Comparison of ENCODE assay signal across 21 cellular contexts in the genomic region with DNA sequence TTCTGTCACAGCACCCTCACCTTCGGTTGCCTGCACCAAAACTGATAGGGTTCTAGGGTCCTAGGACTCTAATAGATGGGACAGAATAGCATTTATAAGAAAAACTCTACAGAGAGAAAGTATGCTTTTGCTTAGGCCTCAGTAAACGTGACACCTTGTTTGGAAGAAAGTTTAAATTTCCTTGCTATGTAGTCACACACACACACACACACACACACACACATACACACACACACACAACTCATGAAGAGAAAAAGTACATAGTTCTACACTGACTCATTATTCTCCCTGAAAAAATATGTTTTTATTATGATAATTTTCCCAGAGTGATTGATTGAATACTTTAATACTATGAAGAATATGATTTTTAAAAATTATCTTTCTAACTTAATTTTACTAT.
DNase-seq lines count a peak whose midpoint lies in the region; ATAC-seq and TF ChIP-seq lines count a peak whose summit lies in the region.
"Had no signal": no experiment of that assay in that cellular context is flagged by ENCODE, and none has a peak within 500 bp of the region (broad histone marks: within the 10 kb centered on the region; RNA-seq: fewer than 3 reads in every experiment).

No MANE protein-coding gene starts in this region.

- H3K4me1 ChIP-seq in mammary epithelial cell (ENCODE audit: insufficient read depth, low read length): no peaks in the 10 kb centered on the region
- peaks cover 2% of the 10 kb centered on the region for H3K4me1 ChIP-seq in hepatocyte (ENCODE audit: insufficient read depth)
- H3K4me1 ChIP-seq: SJCRH30 had no signal

- H3K27ac ChIP-seq in mammary epithelial cell (ENCODE audit: insufficient read depth, low read depth, low read length): no peak overlapping the region
- H3K27ac ChIP-seq in hepatocyte: no peak overlapping the region
- H3K27ac ChIP-seq: 22Rv1, C4-2B, SJCRH30 had no signal

- dilution Hi-C loops in mammary epithelial cell (cut with HindIII; ENCODE audit: low sequenced_read_pairs): no loop called here

- no peaks in the 10 kb centered on the region for H3K36me3 Mint-ChIP-seq in MCF 10A (ENCODE audit: insufficient read depth, unreplicated experiment)
- H3K36me3 Mint-ChIP-seq in chondrocyte (ENCODE audit: low read depth): no peaks in the 10 kb centered on the region
- no peaks in the 10 kb centered on the region for H3K36me3 Mint-ChIP-seq in activated T-helper 1 cell treated with anti-CD3 and anti-CD28 coated beads, Interleukin-12 subunit alpha, Interleukin-12 subunit beta, Interleukin-2, Interleukin-4 antibody, amounts not matched to agents 30 ng/mL and 10 ng/mL and 1 ng/mL, durations not matched to agents 14 hours and 24 hours and 36 hours (ENCODE audit: low read depth)

- in situ Hi-C loops in mammary epithelial cell (cut with MboI; ENCODE audit: low sequenced_read_pairs in 2 of 2): no loop called here

- H3K27me3 ChIP-seq in mammary epithelial cell (ENCODE audit: insufficient read depth, low read length) (no peaks in the 10 kb centered on the region), hepatocyte (no peaks in the 10 kb centered on the region)
- H3K27me3 ChIP-seq: MG63, SJCRH30 had no signal

- no peaks in the 10 kb centered on the region for H3K79me2 ChIP-seq in mammary epithelial cell (ENCODE audit: insufficient read depth, low read length)
- H3K79me2 ChIP-seq in hepatocyte: no peaks in the 10 kb centered on the region

- H3K27me3 Mint-ChIP-seq in MCF 10A (ENCODE audit: insufficient read depth, unreplicated experiment) (no peaks in the 10 kb centered on the region), chondrocyte (ENCODE audit: low read depth) (no peaks in the 10 kb centered on the region)
- no peaks in the 10 kb centered on the region for H3K27me3 Mint-ChIP-seq in activated T-helper 1 cell treated with anti-CD3 and anti-CD28 coated beads, Interleukin-12 subunit alpha, Interleukin-12 subunit beta, Interleukin-2, Interleukin-4 antibody, amounts not matched to agents 30 ng/mL and 10 ng/mL and 1 ng/mL, durations not matched to agents 14 hours and 24 hours and 36 hours (ENCODE audit: insufficient read depth)

- no peaks in the 10 kb centered on the region for H3K9me3 ChIP-seq in mammary epithelial cell (replicated peaks; ENCODE audit: insufficient read depth, low read length)
- no peaks in the 10 kb centered on the region for H3K9me3 ChIP-seq in hepatocyte (ENCODE audit: low read depth)
- H3K9me3 ChIP-seq: MG63, SJCRH30 had no signal

- H4K20me1 ChIP-seq in mammary epithelial cell (ENCODE audit: insufficient read depth, low read length): no peaks in the 10 kb centered on the region
- H4K20me1 ChIP-seq in hepatocyte (ENCODE audit: insufficient read depth, poor library complexity, severe bottlenecking): no peaks in the 10 kb centered on the region

- WGBS in mammary epithelial cell (ENCODE audit: low coverage, missing lambda C conversion rate): 43% methylated on average over 2 of the region's 2 CpGs
- WGBS in hepatocyte (ENCODE audit: low lambda C conversion rate, missing lambda C conversion rate): 91% methylated on average over 2 of the region's 2 CpGs

- no peak overlapping the region for H3K9ac ChIP-seq in mammary epithelial cell (ENCODE audit: insufficient read depth, low read length)

- no peaks in the 10 kb centered on the region for H3K9me2 ChIP-seq in hepatocyte (replicated peaks; ENCODE audit: insufficient read depth)

- no peak for ATAC-seq in HG03439 (IDR thresholded peaks at IDR 0.05; ENCODE audit: unreplicated experiment)

- intact Hi-C loops in mammary epithelial cell (cut with micrococcal nuclease) (no loop called here), MCF 10A (cut with micrococcal nuclease) (no loop called here)
- intact Hi-C loops in activated T-helper 1 cell treated with anti-CD3 and anti-CD28 coated beads, Interleukin-12 subunit alpha, Interleukin-12 subunit beta, Interleukin-2, Interleukin-4 antibody, amounts not matched to agents 30 ng/mL and 10 ng/mL and 1 ng/mL, durations not matched to agents 14 hours and 24 hours and 36 hours (cut with micrococcal nuclease): no loop called here

- H3K4me2 ChIP-seq in mammary epithelial cell (ENCODE audit: insufficient read depth, low read depth, low read length): no peak overlapping the region
- H3K4me2 ChIP-seq in hepatocyte: no peak overlapping the region

- DNase-seq in mammary epithelial cell (peak; percentile 12), MCF 10A (ENCODE audit: unreplicated experiment) (no peak), chondrocyte (ENCODE audit: low spot score) (no peak), fibroblast of pulmonary artery (ENCODE audit: low read depth) (peak; percentile 4), hepatocyte (ENCODE audit: low spot score) (no peak)
- DNase-seq in activated T-helper 1 cell treated with anti-CD3 and anti-CD28 coated beads, Interleukin-12 subunit alpha, Interleukin-12 subunit beta, Interleukin-2, Interleukin-4 antibody, amounts not matched to agents 30 ng/mL and 10 ng/mL and 1 ng/mL, durations not matched to agents 14 hours and 24 hours and 36 hours (ENCODE audit: low spot score): no peak
- no peak for DNase-seq in stimulated activated CD4-positive, alpha-beta T cell treated with anti-CD3 and anti-CD28 coated beads, Interleukin-2, amount 100 ng/mL, for 24 hours
- DNase-seq: ACHN, AML-193, DMS53, Karpas-422, MG63, NCI-H1417, NCI-H187, NCI-H446 treated with DMSO at 0.1 percent for 48 hours, NCI-H526 treated with DMSO at 0.1 percent for 48 hours, OCI-M1, SJCRH30 had no signal

- TF ChIP-seq CTCF in mammary epithelial cell (conservative IDR thresholded peaks at IDR 0.05 in 1 of 2, IDR thresholded peaks at IDR 0.05 in 1 of 2; ENCODE audit: extremely low read depth in 1 of 2, insufficient read depth in 1 of 2, low read depth in 1 of 2, low read length in 2 of 2): no peak
- no peak for TF ChIP-seq CTCF in MCF 10A (IDR thresholded peaks at IDR 0.05; ENCODE audit: unreplicated experiment)
- TF ChIP-seq CTCF in chondrocyte (IDR thresholded peaks at IDR 0.05): no peak
- TF ChIP-seq CTCF in fibroblast of pulmonary artery (IDR thresholded peaks at IDR 0.05; ENCODE audit: low read length, missing control alignments): no peak
- TF ChIP-seq CTCF in hepatocyte (IDR thresholded peaks at IDR 0.05; ENCODE audit: poor library complexity): no peak

- H3K4me1 Mint-ChIP-seq in MCF 10A (ENCODE audit: insufficient read depth, unreplicated experiment) (no peaks in the 10 kb centered on the region), chondrocyte (ENCODE audit: low read depth) (peaks cover 32% of the 10 kb centered on the region)
- peaks cover 4% of the 10 kb centered on the region for H3K4me1 Mint-ChIP-seq in activated T-helper 1 cell treated with anti-CD3 and anti-CD28 coated beads, Interleukin-12 subunit alpha, Interleukin-12 subunit beta, Interleukin-2, Interleukin-4 antibody, amounts not matched to agents 30 ng/mL and 10 ng/mL and 1 ng/mL, durations not matched to agents 14 hours and 24 hours and 36 hours (ENCODE audit: low read depth)

- H2AFZ ChIP-seq in mammary epithelial cell (ENCODE audit: low read depth, low read length): no peak overlapping the region
- no peak overlapping the region for H2AFZ ChIP-seq in hepatocyte

- H3K27ac Mint-ChIP-seq in MCF 10A (ENCODE audit: low read depth, unreplicated experiment) (no peak overlapping the region), chondrocyte (ENCODE audit: unreplicated experiment) (peak overlapping the region; percentile 79)
- H3K27ac Mint-ChIP-seq in activated T-helper 1 cell treated with anti-CD3 and anti-CD28 coated beads, Interleukin-12 subunit alpha, Interleukin-12 subunit beta, Interleukin-2, Interleukin-4 antibody, amounts not matched to agents 30 ng/mL and 10 ng/mL and 1 ng/mL, durations not matched to agents 14 hours and 24 hours and 36 hours: no peak overlapping the region

- H3K4me3 Mint-ChIP-seq in MCF 10A (ENCODE audit: unreplicated experiment) (no peak overlapping the region), chondrocyte (ENCODE audit: unreplicated experiment) (no peak overlapping the region)
- no peak overlapping the region for H3K4me3 Mint-ChIP-seq in activated T-helper 1 cell treated with anti-CD3 and anti-CD28 coated beads, Interleukin-12 subunit alpha, Interleukin-12 subunit beta, Interleukin-2, Interleukin-4 antibody, amounts not matched to agents 30 ng/mL and 10 ng/mL and 1 ng/mL, durations not matched to agents 14 hours and 24 hours and 36 hours

- no peaks in the 10 kb centered on the region for H3K36me3 ChIP-seq in mammary epithelial cell (ENCODE audit: insufficient read depth, low read length)
- H3K36me3 ChIP-seq in hepatocyte (replicated peaks; ENCODE audit: insufficient read depth, low read depth): no peaks in the 10 kb centered on the region
- H3K36me3 ChIP-seq: MG63, SJCRH30 had no signal

- POLR2A ChIA-PET in MCF 10A (lab: Yijun Ruan, JAX): no interaction called here

- CTCF ChIA-PET in mammary epithelial cell (lab: Charles Lee; ENCODE audit: low non-redundant PET): no interaction called here
- CTCF ChIA-PET in MCF 10A (lab: Yijun Ruan, JAX): no interaction called here

- H3K4me3 ChIP-seq in mammary epithelial cell (replicated peaks in 1 of 3; ENCODE audit: insufficient read depth in 1 of 3, low read depth in 2 of 3, low read length in 3 of 3) (no peak overlapping the region), fibroblast of pulmonary artery (replicated peaks; ENCODE audit: low read depth, low read length) (no peak overlapping the region), hepatocyte (no peak overlapping the region)
- H3K4me3 ChIP-seq: MG63, SJCRH30 had no signal

- H3K9me3 Mint-ChIP-seq in MCF 10A (ENCODE audit: unreplicated experiment): peaks cover 26% of the 10 kb centered on the region
- H3K9me3 Mint-ChIP-seq in chondrocyte (ENCODE audit: low read depth): no peaks in the 10 kb centered on the region
- H3K9me3 Mint-ChIP-seq in activated T-helper 1 cell treated with anti-CD3 and anti-CD28 coated beads, Interleukin-12 subunit alpha, Interleukin-12 subunit beta, Interleukin-2, Interleukin-4 antibody, amounts not matched to agents 30 ng/mL and 10 ng/mL and 1 ng/mL, durations not matched to agents 14 hours and 24 hours and 36 hours: peaks cover 3% of the 10 kb centered on the region

- BruUV-seq in mammary epithelial cell (replicated peaks; lab: Mats Ljungman, UMichigan) (no TSS peak), MCF 10A (replicated peaks; lab: Mats Ljungman, UMichigan) (no TSS peak)

Comparison
In these comparisons a context has a peak if more than half of its experiments do, and no peak if none do; other contexts are left out.
1. DNase-seq: peak in mammary epithelial cell (single experiment) and fibroblast of pulmonary artery (single experiment); none in MCF 10A (single experiment), chondrocyte (single experiment), activated T-helper 1 cell treated with anti-CD3 and anti-CD28 coated beads, Interleukin-12 subunit alpha, Interleukin-12 subunit beta, Interleukin-2, Interleukin-4 antibody, amounts not matched to agents 30 ng/mL and 10 ng/mL and 1 ng/mL, durations not matched to agents 14 hours and 24 hours and 36 hours (single experiment), hepatocyte (single experiment) and stimulated activated CD4-positive, alpha-beta T cell treated with anti-CD3 and anti-CD28 coated beads, Interleukin-2, amount 100 ng/mL, for 24 hours (0 of 2).